22 cellular contexts compared by ENCODE assay signal in genomic region chr9:6761306-6761705, GRCh38. TPM values are rescaled to one million over a fixed set of nuclear protein-coding genes. Genes with fewer than 3 reads are reported as not detected.
A peak's percentile ranks its signal among the peaks of the same experiment; 100 is the strongest.
DNase-seq lines count a peak whose midpoint lies in the region; TF ChIP-seq lines count a peak whose summit lies in the region.
"Had no signal": no experiment of that assay in that cellular context is flagged by ENCODE, and none has a peak within 500 bp of the region (broad histone marks: within the 10 kb centered on the region; RNA-seq: fewer than 3 reads in every experiment).

No MANE protein-coding gene starts in this region.

- H4K12ac ChIP-seq in trophoblast cell (ENCODE audit: low read depth, low read length), result no peak overlapping the region

- H3K9me3 Mint-ChIP-seq in Caco-2 (ENCODE audit: unreplicated experiment), result peaks cover 9% of the 10 kb centered on the region
- H3K9me3 Mint-ChIP-seq in immature natural killer cell, result peaks cover 0 to 2% (median 0%) of the 10 kb centered on the region in 6 donors
- H3K9me3 Mint-ChIP-seq: activated T-helper 17 cell treated with anti-CD3 and anti-CD28 coated beads, Interleukin-2, amount 50 U/mL, for 72 hours had no signal

- H3K4me2 ChIP-seq in Loucy (ENCODE audit: low read depth, low read length, poor library complexity, severe bottlenecking), result peak overlapping the region; percentile 57
- no peak overlapping the region for H3K4me2 ChIP-seq in trophoblast cell (ENCODE audit: low read length)

- H4K20me1 ChIP-seq in Loucy (ENCODE audit: insufficient read depth, low read length, poor library complexity, severe bottlenecking), result peaks cover 46% of the 10 kb centered on the region

- no peak overlapping the region for H4K8ac ChIP-seq in trophoblast cell (ENCODE audit: low read depth, low read length)

- WGBS in trophoblast cell (ENCODE audit: extremely low coverage, insufficient coverage, insufficient read length), result no CpG with 5 or more reads among the region's 4 CpGs

- H3K23ac ChIP-seq in trophoblast cell (ENCODE audit: low read length), result no peak overlapping the region

- H2AFZ ChIP-seq in Loucy (ENCODE audit: low read length) (no peak overlapping the region), trophoblast cell (ENCODE audit: insufficient read depth, low read length, poor library complexity) (no peak overlapping the region)
- H2AFZ ChIP-seq: parathyroid adenoma had no signal

- no peaks in the 10 kb centered on the region for H3K9me2 ChIP-seq in Loucy (replicated peaks; ENCODE audit: low read depth, low read length)

- POLR2A ChIA-PET in Caco-2 (lab: Charles Lee), result no interaction called here

- H3K9me3 ChIP-seq in Caco-2, result no peaks in the 10 kb centered on the region
- H3K9me3 ChIP-seq in Loucy (ENCODE audit: insufficient read depth, low read depth, low read length), result no peaks in the 10 kb centered on the region
- peaks cover 1% of the 10 kb centered on the region for H3K9me3 ChIP-seq in trophoblast cell (ENCODE audit: insufficient read depth, low read depth, low read length)
- H3K9me3 ChIP-seq: tibial nerve had no signal

- TF ChIP-seq CTCF in Caco-2 (IDR thresholded peaks at IDR 0.05; ENCODE audit: insufficient read depth in 1 of 2, low read depth in 1 of 2, low read length in 1 of 2, severe bottlenecking in 1 of 2, unreplicated experiment in 1 of 2) (no peak), Loucy (conservative IDR thresholded peaks at IDR 0.05; ENCODE audit: low read length) (no peak)

- no peak overlapping the region for H3K18ac ChIP-seq in trophoblast cell (ENCODE audit: low read length)

- no TSS peak for BruUV-seq in Caco-2 (replicated peaks; lab: Mats Ljungman, UMichigan)

- no peak overlapping the region for H2BK120ac ChIP-seq in trophoblast cell (ENCODE audit: insufficient read depth, low read length, poor library complexity)

- H3K36me3 Mint-ChIP-seq in Caco-2 (ENCODE audit: insufficient read depth, unreplicated experiment) (peaks cover 31% of the 10 kb centered on the region), immature natural killer cell (peaks cover 0 to 5% (median 0%) of the 10 kb centered on the region in 3 donors)

- no peak overlapping the region for H2BK12ac ChIP-seq in trophoblast cell (ENCODE audit: low read length)

- H3K27ac Mint-ChIP-seq in Caco-2 (ENCODE audit: unreplicated experiment) (no peak overlapping the region), immature natural killer cell (peak overlapping the region in 4 of 6 donors; percentile 35 to 59 (median 40))
- H3K27ac Mint-ChIP-seq: activated T-helper 17 cell treated with anti-CD3 and anti-CD28 coated beads, Interleukin-2, amount 50 U/mL, for 72 hours had no signal

- H3K4me3 ChIP-seq in Caco-2 (ENCODE audit: low read depth, low read length) (no peak overlapping the region), Loucy (ENCODE audit: low read length, poor library complexity, severe bottlenecking) (peak overlapping the region; percentile 40), trophoblast cell (ENCODE audit: low read depth, low read length) (no peak overlapping the region)
- H3K4me3 ChIP-seq: lung, tibial nerve had no signal

- H3K79me2 ChIP-seq in Loucy (ENCODE audit: insufficient read depth, low read length), result peaks cover 77% of the 10 kb centered on the region
- H3K79me2 ChIP-seq in trophoblast cell (ENCODE audit: control insufficient read depth, insufficient read depth, low read length, poor library complexity), result peaks cover 3% of the 10 kb centered on the region

- H3K4me1 ChIP-seq in Caco-2 (peaks cover 41% of the 10 kb centered on the region), Loucy (ENCODE audit: insufficient read depth, low read length, poor library complexity, severe bottlenecking) (peaks cover 25% of the 10 kb centered on the region), trophoblast cell (ENCODE audit: control insufficient read depth in 1 of 2, insufficient read depth in 2 of 2, low read length in 2 of 2) (no peaks in the 10 kb centered on the region)
- H3K4me1 ChIP-seq: parathyroid adenoma had no signal

- H3K4me3 Mint-ChIP-seq in Caco-2 (ENCODE audit: unreplicated experiment), result peak overlapping the region; percentile 40
- peak overlapping the region in 1 of 5 donors; percentile 36 for H3K4me3 Mint-ChIP-seq in immature natural killer cell
- H3K4me3 Mint-ChIP-seq: activated naive CD8-positive, alpha-beta T cell; activated T-helper 17 cell treated with anti-CD3 and anti-CD28 coated beads, Interleukin-2, amount 50 U/mL, for 72 hours; CD8-positive, alpha-beta T cell; stimulated activated naive CD8-positive, alpha-beta T cell treated with anti-CD3 and anti-CD28 coated beads, Interleukin-15, amount 100 ng/mL, for 72 hours had no signal

- H3K4me1 Mint-ChIP-seq in Caco-2 (ENCODE audit: low read depth, unreplicated experiment), result peaks cover 21% of the 10 kb centered on the region
- H3K4me1 Mint-ChIP-seq in immature natural killer cell, result peaks cover 68 to 75% of the 10 kb centered on the region in 2 donors

- no peak for DNase-seq in Caco-2
- no peak for DNase-seq in immature natural killer cell
- DNase-seq in trophoblast cell, result no peak
- no peak for DNase-seq in DMS53 treated with DMSO at 0.1 percent for 48 hours (lab: John Stamatoyannopoulos, UW; ENCODE audit: unreplicated experiment)
- no peak for DNase-seq in NCI-H510A treated with DMSO at 0.1 percent for 48 hours (lab: John Stamatoyannopoulos, UW)
- DNase-seq in NCI-H446 (lab: John Stamatoyannopoulos, UW), result no peak
- DNase-seq: activated CD4-positive, alpha-beta T cell treated with anti-CD3 and anti-CD28 coated beads, Interleukin-2, amount 50 U/mL, for 1 hour; CD8-positive, alpha-beta T cell; cerebellar nuclear complex; Karpas-422; MV-4-11; NCI-H187 treated with DMSO at 0.1 percent for 48 hours; right cardiac atrium; stimulated activated naive CD8-positive, alpha-beta T cell treated with anti-CD3 and anti-CD28 coated beads, Interleukin-15, amount 100 ng/mL, for 72 hours; T-helper 9 cell; WERI-Rb-1 had no signal

- no peaks in the 10 kb centered on the region for H3K27me3 Mint-ChIP-seq in Caco-2 (ENCODE audit: insufficient read depth, unreplicated experiment)
- H3K27me3 Mint-ChIP-seq in immature natural killer cell (ENCODE audit: low read depth in 3 of 3), result peaks cover 16 to 25% (median 21%) of the 10 kb centered on the region in 3 donors
- H3K27me3 Mint-ChIP-seq: activated naive CD8-positive, alpha-beta T cell; activated T-helper 17 cell treated with anti-CD3 and anti-CD28 coated beads, Interleukin-2, amount 50 U/mL, for 72 hours; stimulated activated naive CD8-positive, alpha-beta T cell treated with anti-CD3 and anti-CD28 coated beads, Interleukin-15, amount 100 ng/mL, for 72 hours had no signal

- peak overlapping the region; percentile 34 for H3K4ac ChIP-seq in trophoblast cell (ENCODE audit: low read depth, low read length)

- H3K36me3 ChIP-seq in Caco-2 (ENCODE audit: control insufficient read depth, insufficient read depth, low read length) (no peaks in the 10 kb centered on the region), Loucy (ENCODE audit: insufficient read depth, low read length) (no peaks in the 10 kb centered on the region), trophoblast cell (ENCODE audit: control insufficient read depth in 1 of 2, insufficient read depth in 2 of 2, low read length in 2 of 2) (no peaks in the 10 kb centered on the region)
- H3K36me3 ChIP-seq: tibial nerve, WERI-Rb-1 had no signal

- intact Hi-C loops in Caco-2 (cut with micrococcal nuclease; ENCODE audit: unreplicated experiment), result no loop called here

- H4K91ac ChIP-seq in trophoblast cell (ENCODE audit: low read depth, low read length), result no peak overlapping the region

- no peak overlapping the region for H2AK5ac ChIP-seq in trophoblast cell (ENCODE audit: low read length)

- H3K27me3 ChIP-seq in Caco-2 (replicated peaks; ENCODE audit: control insufficient read depth, insufficient read depth, low read length) (no peaks in the 10 kb centered on the region), Loucy (ENCODE audit: insufficient read depth, low read length, poor library complexity, severe bottlenecking) (no peaks in the 10 kb centered on the region), trophoblast cell (ENCODE audit: insufficient read depth, low read length) (no peaks in the 10 kb centered on the region)
- H3K27me3 ChIP-seq: tibial nerve had no signal

- no peak overlapping the region for H3K27ac ChIP-seq in trophoblast cell (ENCODE audit: low read depth, low read length)
- H3K27ac ChIP-seq: parathyroid adenoma, tibial nerve, WERI-Rb-1 had no signal

- peaks cover 11% of the 10 kb centered on the region for H3K79me1 ChIP-seq in trophoblast cell (ENCODE audit: low read length)

- H3K9ac ChIP-seq in Loucy (ENCODE audit: low read depth, low read length, poor library complexity, severe bottlenecking) (no peak overlapping the region), trophoblast cell (ENCODE audit: low read length) (no peak overlapping the region)
- H3K9ac ChIP-seq: parathyroid adenoma had no signal

- H3K14ac ChIP-seq in trophoblast cell (ENCODE audit: low read length), result no peak overlapping the region

- no peak overlapping the region for H2BK5ac ChIP-seq in trophoblast cell (ENCODE audit: low read depth, low read length, poor library complexity)

- CTCF ChIA-PET in Caco-2 (lab: Charles Lee), result no interaction called here

- no peaks in the 10 kb centered on the region for H3F3A ChIP-seq in Loucy (ENCODE audit: low read depth)

RNA-seq across cellular contexts. Expression of gene KDM4C, which starts 3.5 kb away (rescaled TPM):
- total RNA-seq in Caco-2 (2022), result 40.3 and 41.0 TPM in 2 replicates
- polyA plus RNA-seq in immature natural killer cell, result 10 to 100 TPM; 18.2 to 45.6 (median 29.9) TPM
- 5.9 and 6.3 TPM in 2 replicates for polyA plus RNA-seq in trophoblast cell (2013)
